ENCODE assay signal across 18 cellular contexts in the genomic region with DNA sequence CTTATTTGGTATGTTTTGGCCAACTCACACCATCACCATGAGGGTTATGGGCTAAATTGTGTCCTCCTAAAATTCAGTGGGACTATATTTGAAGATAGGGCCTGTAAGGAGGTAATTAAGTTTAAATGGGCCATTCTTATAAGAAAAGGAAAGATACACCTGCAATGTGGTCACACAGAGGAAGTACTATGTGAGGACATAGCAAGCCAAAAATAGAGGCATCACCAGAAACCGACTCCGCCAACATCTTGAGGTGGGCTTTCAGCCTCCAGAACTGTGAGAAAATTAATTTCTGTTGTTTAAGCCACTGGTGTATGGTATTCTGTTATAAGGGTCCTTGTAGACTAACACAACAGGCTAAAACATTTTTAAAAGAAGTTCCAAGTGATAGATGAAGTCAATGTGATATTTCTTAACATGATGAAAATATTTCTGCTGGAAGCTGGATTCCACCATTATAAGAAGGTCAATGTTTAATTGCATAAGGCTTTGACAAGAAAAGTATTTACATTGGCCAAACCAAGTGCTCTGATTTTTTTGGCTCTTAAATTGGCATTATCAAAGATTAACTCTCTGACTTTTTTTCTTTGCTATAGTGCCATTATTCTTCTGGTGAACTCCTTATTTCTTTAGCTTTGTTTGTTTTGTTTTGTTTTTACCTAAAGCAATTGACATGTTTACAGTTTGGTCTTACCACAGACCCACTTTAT.
"Had no signal": no experiment of that assay in that cellular context is flagged by ENCODE, and none has a peak within 500 bp of the region (broad histone marks: within the 10 kb centered on the region; RNA-seq: fewer than 3 reads in every experiment).

No MANE protein-coding gene starts in this region.

- H3K27me3 ChIP-seq: brain microvascular endothelial cell, gastroesophageal sphincter, upper lobe of left lung had no signal

- H3K9me3 Mint-ChIP-seq: activated T-cell treated with anti-CD3 and anti-CD28 coated beads, Interleukin-2, amount 50 U/mL, for 24 hours; dendritic cell treated with granulocyte-macrophage colony-stimulating factor and Interleukin-4, amounts not matched to agents 40 ng/mL and 50 ng/mL, for 4 days; nephron progenitor cell had no signal

- H3K4me3 Mint-ChIP-seq: activated CD8-positive, alpha-beta memory T cell treated with anti-CD3 and anti-CD28 coated beads, Interleukin-2, amount 10 ng/mL, durations not matched to agents 7 days and 5 days; activated naive CD8-positive, alpha-beta T cell; activated T-cell treated with anti-CD3 and anti-CD28 coated beads, Interleukin-2, amount 50 U/mL, for 24 hours; dendritic cell treated with granulocyte-macrophage colony-stimulating factor and Interleukin-4, amounts not matched to agents 40 ng/mL and 50 ng/mL, for 4 days; effector memory CD8-positive, alpha-beta T cell; nephron progenitor cell had no signal

- H3K27ac ChIP-seq: brain microvascular endothelial cell, gastroesophageal sphincter, left ventricle myocardium inferior, upper lobe of left lung had no signal

- ATAC-seq: activated CD8-positive, alpha-beta memory T cell treated with anti-CD3 and anti-CD28 coated beads, Interleukin-2, amount 10 ng/mL, durations not matched to agents 7 days and 5 days; effector memory CD8-positive, alpha-beta T cell; gastroesophageal sphincter had no signal

- H3K9me3 ChIP-seq: gastroesophageal sphincter, left ventricle myocardium inferior, upper lobe of left lung had no signal

- H3K27me3 Mint-ChIP-seq: activated CD8-positive, alpha-beta memory T cell treated with anti-CD3 and anti-CD28 coated beads, Interleukin-2, amount 10 ng/mL, durations not matched to agents 7 days and 5 days; activated naive CD8-positive, alpha-beta T cell; activated T-cell treated with anti-CD3 and anti-CD28 coated beads, Interleukin-2, amount 50 U/mL, for 24 hours; dendritic cell treated with granulocyte-macrophage colony-stimulating factor and Interleukin-4, amounts not matched to agents 40 ng/mL and 50 ng/mL, for 4 days; effector memory CD8-positive, alpha-beta T cell had no signal

- H3K27ac Mint-ChIP-seq: activated CD8-positive, alpha-beta memory T cell treated with anti-CD3 and anti-CD28 coated beads, Interleukin-2, amount 10 ng/mL, durations not matched to agents 7 days and 5 days; activated naive CD8-positive, alpha-beta T cell; activated T-cell treated with anti-CD3 and anti-CD28 coated beads, Interleukin-2, amount 50 U/mL, for 24 hours; dendritic cell treated with granulocyte-macrophage colony-stimulating factor and Interleukin-4, amounts not matched to agents 40 ng/mL and 50 ng/mL, for 4 days; effector memory CD8-positive, alpha-beta T cell; nephron progenitor cell had no signal

- DNase-seq: activated CD4-positive, alpha-beta T cell treated with anti-CD3 and anti-CD28 coated beads, Interleukin-2, amount 50 U/mL, for 48 hours; activated CD4-positive, CD25-positive, alpha-beta regulatory T cell treated with anti-CD3 and anti-CD28 coated beads, Interleukin-2, amount 50 U/mL, for 72 hours; activated CD8-positive, alpha-beta memory T cell treated with anti-CD3 and anti-CD28 coated beads, Interleukin-2, amount 10 ng/mL, durations not matched to agents 7 days and 5 days; activated gamma-delta T cell; activated T-cell treated with anti-CD3 and anti-CD28 coated beads, Interleukin-2, amount 50 U/mL, for 24 hours; brain microvascular endothelial cell; effector memory CD8-positive, alpha-beta T cell; islet precursor cell; left ventricle myocardium inferior; mesenchymal stem cell; nephron progenitor cell; stimulated activated CD4-positive, alpha-beta T cell treated with anti-CD3 and anti-CD28 coated beads, Interleukin-12 subunit alpha, Interleukin-12 subunit beta, amount 100 ng/mL, for 4 hours; stimulated activated CD4-positive, alpha-beta T cell treated with anti-CD3 and anti-CD28 coated beads, Interleukin-2, amount 100 ng/mL, for 48 hours; stimulated activated naive CD4-positive, alpha-beta T cell treated with Interleukin-2 at 50 U/mL for 16 hours; upper lobe of left lung had no signal

- H3K4me3 ChIP-seq: gastroesophageal sphincter, left ventricle myocardium inferior, upper lobe of left lung had no signal

- H3K36me3 ChIP-seq: brain microvascular endothelial cell, gastroesophageal sphincter, left ventricle myocardium inferior, upper lobe of left lung had no signal

- H3K4me1 Mint-ChIP-seq: activated CD8-positive, alpha-beta memory T cell treated with anti-CD3 and anti-CD28 coated beads, Interleukin-2, amount 10 ng/mL, durations not matched to agents 7 days and 5 days; nephron progenitor cell had no signal

- H3K36me3 Mint-ChIP-seq: activated CD8-positive, alpha-beta memory T cell treated with anti-CD3 and anti-CD28 coated beads, Interleukin-2, amount 10 ng/mL, durations not matched to agents 7 days and 5 days; activated naive CD8-positive, alpha-beta T cell had no signal

- H3K4me1 ChIP-seq: gastroesophageal sphincter, left ventricle myocardium inferior, upper lobe of left lung had no signal
